Comparison of ENCODE assay signal across 25 cellular contexts in genomic region chr5:2307631-2308030, GRCh38.
"Had no signal": no experiment of that assay in that cellular context is flagged by ENCODE, and none has a peak within 500 bp of the region (broad histone marks: within the 10 kb centered on the region; RNA-seq: fewer than 3 reads in every experiment).

No MANE protein-coding gene starts in this region.

- H2AFZ ChIP-seq: neural progenitor cell had no signal

- H3K27ac Mint-ChIP-seq: naive thymus-derived CD4-positive, alpha-beta T cell; neural progenitor cell; progenitor cell of endocrine pancreas; stimulated activated effector memory CD8-positive, alpha-beta T cell treated with anti-CD3 and anti-CD28 coated beads, Interleukin-12 subunit alpha, Interleukin-12 subunit beta, amount 100 ng/mL, for 72 hours; stimulated activated naive B cell treated with anti-CD40 and anti-IgM and Interleukin-4, amounts not matched to agents 10 μg/mL and 1 μg/mL and 100 μg/mL, for 72 hours had no signal

- H3K4me2 ChIP-seq: neural progenitor cell had no signal

- ATAC-seq: naive thymus-derived CD4-positive, alpha-beta T cell; pancreas; psoas muscle; right cardiac atrium; right lobe of liver; stimulated activated effector memory CD8-positive, alpha-beta T cell treated with anti-CD3 and anti-CD28 coated beads, Interleukin-12 subunit alpha, Interleukin-12 subunit beta, amount 100 ng/mL, for 72 hours; stimulated activated naive B cell treated with anti-CD40 and anti-IgM and Interleukin-4, amounts not matched to agents 10 μg/mL and 1 μg/mL and 100 μg/mL, for 72 hours; stimulated activated naive CD8-positive, alpha-beta T cell treated with anti-CD3 and anti-CD28 coated beads, Interleukin-15, Interleukin-2, amounts not matched to agents 100 U/mL and 50 U/mL, for 24 hours had no signal

- H3K9me3 ChIP-seq: neutrophil, pancreas, psoas muscle, right lobe of liver, sigmoid colon, stomach, tibial artery, transverse colon, upper lobe of left lung, vagina had no signal

- H3K27me3 ChIP-seq: neural progenitor cell, neutrophil, pancreas, right lobe of liver, sigmoid colon, tibial artery, transverse colon, upper lobe of left lung, vagina had no signal

- H3K4me1 Mint-ChIP-seq: naive thymus-derived CD4-positive, alpha-beta T cell; stimulated activated effector memory CD8-positive, alpha-beta T cell treated with anti-CD3 and anti-CD28 coated beads, Interleukin-12 subunit alpha, Interleukin-12 subunit beta, amount 100 ng/mL, for 72 hours; stimulated activated naive B cell treated with anti-CD40 and anti-IgM and Interleukin-4, amounts not matched to agents 10 μg/mL and 1 μg/mL and 100 μg/mL, for 72 hours had no signal

- H3K27ac ChIP-seq: neural progenitor cell, neutrophil, pancreas, psoas muscle, right lobe of liver, sigmoid colon, stomach, tibial artery, transverse colon, upper lobe of left lung, vagina had no signal

- H3K9me3 Mint-ChIP-seq: stimulated activated effector memory CD8-positive, alpha-beta T cell treated with anti-CD3 and anti-CD28 coated beads, Interleukin-12 subunit alpha, Interleukin-12 subunit beta, amount 100 ng/mL, for 72 hours had no signal

- H3K27me3 Mint-ChIP-seq: stimulated activated naive B cell treated with anti-CD40 and anti-IgM and Interleukin-4, amounts not matched to agents 10 μg/mL and 1 μg/mL and 100 μg/mL, for 72 hours had no signal

- DNase-seq: naive thymus-derived CD4-positive, alpha-beta T cell; natural killer cell; nucleus accumbens; pancreas; psoas muscle; right cardiac atrium; right lobe of liver; sigmoid colon; small intestine; stimulated activated CD4-positive, alpha-beta T cell treated with anti-CD3 and anti-CD28 coated beads, Interleukin-15, amount 100 ng/mL, for 24 hours; stimulated activated CD4-positive, alpha-beta T cell treated with anti-CD3 and anti-CD28 coated beads, Interleukin-2, amount 100 ng/mL, for 24 hours; stimulated activated CD4-positive, alpha-beta T cell treated with anti-CD3 and anti-CD28 coated beads, Interleukin-2, amount 100 ng/mL, for 48 hours; stimulated activated CD4-positive, alpha-beta T cell treated with anti-CD3 and anti-CD28 coated beads, Interleukin-4, amount 100 ng/mL, for 24 hours; stimulated activated naive B cell treated with anti-CD40 and anti-IgM and Interleukin-4, amounts not matched to agents 10 μg/mL and 1 μg/mL and 100 μg/mL, for 72 hours; stimulated activated naive CD8-positive, alpha-beta T cell treated with anti-CD3 and anti-CD28 coated beads, Interleukin-15, Interleukin-2, amounts not matched to agents 100 U/mL and 50 U/mL, for 24 hours; stomach; transverse colon; upper lobe of left lung had no signal

- H3K4me3 Mint-ChIP-seq: naive thymus-derived CD4-positive, alpha-beta T cell; natural killer cell; nephron; neural progenitor cell; stimulated activated effector memory CD8-positive, alpha-beta T cell treated with anti-CD3 and anti-CD28 coated beads, Interleukin-12 subunit alpha, Interleukin-12 subunit beta, amount 100 ng/mL, for 72 hours; stimulated activated naive B cell treated with anti-CD40 and anti-IgM and Interleukin-4, amounts not matched to agents 10 μg/mL and 1 μg/mL and 100 μg/mL, for 72 hours had no signal

- H3K4me1 ChIP-seq: pancreas, psoas muscle, right lobe of liver, sigmoid colon, stomach, tibial artery, transverse colon, upper lobe of left lung, vagina had no signal

- H3K9ac ChIP-seq: neural progenitor cell had no signal

- H3K36me3 Mint-ChIP-seq: naive thymus-derived CD4-positive, alpha-beta T cell; natural killer cell; neural progenitor cell; stimulated activated effector memory CD8-positive, alpha-beta T cell treated with anti-CD3 and anti-CD28 coated beads, Interleukin-12 subunit alpha, Interleukin-12 subunit beta, amount 100 ng/mL, for 72 hours; stimulated activated naive B cell treated with anti-CD40 and anti-IgM and Interleukin-4, amounts not matched to agents 10 μg/mL and 1 μg/mL and 100 μg/mL, for 72 hours had no signal
